Comparison of ENCODE assay signal across 13 cellular contexts in the genomic region with DNA sequence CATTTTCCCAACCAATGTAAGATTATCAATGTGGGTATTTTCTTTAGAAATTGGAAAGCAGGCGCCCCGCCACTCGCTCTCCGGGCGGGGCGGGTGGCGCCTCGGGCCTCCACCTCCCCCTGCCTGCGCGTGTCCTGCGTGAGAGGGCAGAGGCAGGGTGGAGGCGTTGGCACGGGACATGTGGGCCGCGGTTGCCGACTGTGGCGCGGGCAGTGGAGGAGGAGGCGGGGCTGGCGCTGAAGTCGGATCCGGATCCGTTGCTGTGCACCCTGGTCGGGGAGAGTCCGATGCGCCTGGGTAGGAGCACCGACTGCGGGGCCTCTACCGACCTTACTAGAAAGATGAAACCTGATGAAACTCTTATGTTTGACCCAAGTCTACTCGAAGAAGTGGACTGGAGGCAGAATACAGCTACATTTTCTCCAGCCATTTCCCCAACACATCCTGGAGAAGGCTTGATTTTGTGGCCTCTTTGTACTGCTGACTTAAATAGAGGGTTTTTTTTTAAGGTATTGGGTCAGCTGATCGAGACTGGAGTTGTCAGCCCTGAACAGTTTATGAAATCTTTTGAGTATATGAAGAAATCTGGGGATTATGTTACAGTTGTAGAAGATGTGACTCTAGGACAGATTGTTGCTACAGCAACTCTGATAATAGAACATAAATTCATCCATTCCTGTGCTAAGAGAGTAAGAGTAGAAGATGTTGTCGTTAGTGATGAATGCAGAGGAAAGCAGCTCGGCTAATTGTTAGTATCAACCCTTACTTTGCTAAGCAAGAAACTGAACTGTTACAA. TPM values are rescaled to one million over a fixed set of nuclear protein-coding genes. Genes with fewer than 3 reads are reported as not detected.
DNase-seq lines count a peak whose midpoint lies in the region; ATAC-seq and TF ChIP-seq lines count a peak whose summit lies in the region.
"Had no signal": no experiment of that assay in that cellular context is flagged by ENCODE, and none has a peak within 500 bp of the region (broad histone marks: within the 10 kb centered on the region; RNA-seq: fewer than 3 reads in every experiment).

No MANE protein-coding gene starts in this region.

- H3K4me3 ChIP-seq in AG09309 (ENCODE audit: control insufficient read depth, low read depth, low read length) = no peak overlapping the region
- no peak overlapping the region for H3K4me3 ChIP-seq in choroid plexus epithelial cell (ENCODE audit: low read depth, low read length)

- H3K27ac Mint-ChIP-seq in neural crest cell (ENCODE audit: unreplicated experiment) = peak overlapping the region; percentile 66
- H3K27ac Mint-ChIP-seq: activated naive CD8-positive, alpha-beta T cell treated with anti-CD3 and anti-CD28 coated beads for 36 hours; CD4-positive, alpha-beta T cell; type B pancreatic cell had no signal

- ATAC-seq in left ventricle myocardium superior = no peak

- intact Hi-C loops in left ventricle myocardium superior (cut with micrococcal nuclease) = no loop called here

- H3K27me3 Mint-ChIP-seq in neural crest cell (ENCODE audit: low read depth) = no peaks in the 10 kb centered on the region
- H3K27me3 Mint-ChIP-seq: activated naive CD8-positive, alpha-beta T cell treated with anti-CD3 and anti-CD28 coated beads for 36 hours; CD4-positive, alpha-beta T cell; type B pancreatic cell had no signal

- H3K4me1 Mint-ChIP-seq in neural crest cell = no peaks in the 10 kb centered on the region

- no peak for TF ChIP-seq CTCF in AG09309 (IDR thresholded peaks at IDR 0.05; ENCODE audit: control insufficient read depth, insufficient read depth, low read depth, low read length, missing control alignments)
- no peak for TF ChIP-seq CTCF in choroid plexus epithelial cell (conservative IDR thresholded peaks at IDR 0.05; ENCODE audit: low read depth, low read length)
- TF ChIP-seq CTCF in neural crest cell (conservative IDR thresholded peaks at IDR 0.05) = no peak

- DNase-seq in AG09309 (ENCODE audit: low read depth) (peak; percentile 62), LHCN-M2 (ENCODE audit: low read depth) (peak; percentile 70), choroid plexus epithelial cell (ENCODE audit: low read depth) (peak; percentile 96), neural crest cell (ENCODE audit: low read depth, low spot score) (no peak), NCI-H146 treated with DMSO at 0.1 percent for 48 hours (lab: John Stamatoyannopoulos, UW; ENCODE audit: unreplicated experiment) (no peak), COLO829 (ENCODE audit: low spot score) (no peak), RPMI8226 (no peak), left ventricle myocardium superior (no peak)
- DNase-seq: activated naive CD8-positive, alpha-beta T cell treated with anti-CD3 and anti-CD28 coated beads for 36 hours; CD4-positive, alpha-beta T cell; Karpas-422; NCI-H446 had no signal

- H3K9me3 Mint-ChIP-seq in neural crest cell = no peaks in the 10 kb centered on the region
- H3K9me3 Mint-ChIP-seq: CD4-positive, alpha-beta T cell; type B pancreatic cell had no signal

- no peak overlapping the region for H3K4me3 Mint-ChIP-seq in neural crest cell
- H3K4me3 Mint-ChIP-seq: activated naive CD8-positive, alpha-beta T cell treated with anti-CD3 and anti-CD28 coated beads for 36 hours; CD4-positive, alpha-beta T cell; type B pancreatic cell had no signal

- H3K36me3 Mint-ChIP-seq in neural crest cell (ENCODE audit: low read depth) = peaks cover 20% of the 10 kb centered on the region

RNA-seq across cellular contexts. Expression of gene PMS1, which starts 37.9 kb away (rescaled TPM):
- total RNA-seq in LHCN-M2 (2014; rRNA removed) (22.2 and 27.9 TPM in 2 replicates), neural crest cell (58.4 and 72.7 TPM in 2 replicates), left ventricle myocardium superior (12.3 TPM)
- 5.5 TPM for polyA plus RNA-seq in LHCN-M2 (2012)

RNA-seq across cellular contexts. Expression of gene ORMDL1, which starts 38.0 kb away (rescaled TPM):
- 62.4 and 83.4 TPM in 2 replicates for total RNA-seq in LHCN-M2 (2014; rRNA removed)
- 36.8 TPM for polyA plus RNA-seq in LHCN-M2 (2012)
- total RNA-seq in neural crest cell = 62.8 and 68.0 TPM in 2 replicates
- total RNA-seq in left ventricle myocardium superior = 21.4 TPM

RNA-seq across cellular contexts. Expression of gene OSGEPL1, which starts 59.6 kb away (rescaled TPM):
- total RNA-seq in LHCN-M2 (2014; rRNA removed) = 11.4 and 13.3 TPM in 2 replicates
- polyA plus RNA-seq in LHCN-M2 (2012) = 3.2 TPM
- total RNA-seq in neural crest cell = 21.1 and 24.1 TPM in 2 replicates
- 12.6 TPM for total RNA-seq in left ventricle myocardium superior

Comparison
In these comparisons a context has a peak if more than half of its experiments do, and no peak if none do; other contexts are left out.
1. DNase-seq: peak in AG09309 (single experiment), LHCN-M2 (single experiment) and choroid plexus epithelial cell (single experiment); none in neural crest cell (single experiment), NCI-H146 treated with DMSO at 0.1 percent for 48 hours (single experiment), COLO829 (single experiment), RPMI8226 (single experiment) and left ventricle myocardium superior (single experiment).